In the genomic region with DNA sequence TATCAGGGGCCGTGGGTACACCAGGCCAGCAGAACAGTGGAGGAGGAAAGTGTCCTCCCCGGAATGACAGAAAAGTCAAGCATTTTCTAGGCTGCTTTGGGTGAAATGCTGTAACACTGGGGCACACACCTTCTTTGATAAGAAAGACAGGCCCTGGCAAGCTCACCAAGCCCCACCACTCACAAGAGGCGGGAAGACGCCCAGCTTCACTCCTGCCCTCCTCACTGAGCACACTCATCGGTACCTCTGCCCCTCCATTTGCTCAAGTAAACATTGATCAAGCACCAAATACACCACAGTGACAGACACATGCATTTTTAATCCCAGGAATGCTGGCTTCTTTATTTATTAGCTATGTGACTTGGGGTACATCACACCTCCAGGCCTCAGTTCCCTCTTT, we compare ENCODE assay signal across 20 cellular contexts.
"Had no signal": no experiment of that assay in that cellular context is flagged by ENCODE, and none has a peak within 500 bp of the region (broad histone marks: within the 10 kb centered on the region; RNA-seq: fewer than 3 reads in every experiment).

No MANE protein-coding gene starts in this region.

- FAIRE-seq: pancreas had no signal

- H3K4me3 Mint-ChIP-seq: activated CD4-positive, alpha-beta memory T cell treated with anti-CD3 and anti-CD28 coated beads for 36 hours; activated CD4-positive, alpha-beta T cell treated with anti-CD3 and anti-CD28 coated beads for 36 hours; activated CD8-positive, alpha-beta memory T cell treated with anti-CD3 and anti-CD28 coated beads, Interleukin-2, amount 10 ng/mL, durations not matched to agents 7 days and 5 days; activated T-cell treated with anti-CD3 and anti-CD28 coated beads, Interleukin-2, amount 50 U/mL, for 24 hours; neural progenitor cell had no signal

- DNase-seq: activated CD4-positive, alpha-beta memory T cell treated with anti-CD3 and anti-CD28 coated beads for 36 hours; activated CD4-positive, alpha-beta T cell treated with anti-CD3 and anti-CD28 coated beads for 36 hours; activated CD8-positive, alpha-beta memory T cell treated with anti-CD3 and anti-CD28 coated beads, Interleukin-2, amount 10 ng/mL, durations not matched to agents 7 days and 5 days; activated effector memory CD4-positive, alpha-beta T cell treated with Interleukin-2 at 50 U/mL for 16 hours; activated naive CD4-positive, alpha-beta T cell treated with anti-CD3 and anti-CD28 coated beads, Interleukin-2, amount 50 U/mL, for 16 hours; activated T-cell treated with anti-CD3 and anti-CD28 coated beads, Interleukin-2, amount 50 U/mL, for 24 hours; colonic mucosa; effector CD4-positive, alpha-beta T cell; foreskin keratinocyte; glutamatergic neuron; hypothalamus; pancreas; stimulated activated CD4-positive, alpha-beta T cell treated with anti-CD3 and anti-CD28 coated beads, Interleukin-2, amount 100 ng/mL, for 48 hours; stimulated activated naive CD4-positive, alpha-beta T cell treated with Interleukin-2 at 50 U/mL for 16 hours; substantia nigra; WERI-Rb-1 had no signal

- H3K36me3 ChIP-seq: colonic mucosa, neural progenitor cell had no signal

- H3K27ac ChIP-seq: cardiac muscle cell, colonic mucosa, foreskin keratinocyte, neural progenitor cell, pancreas, vagina had no signal

- H3K27ac Mint-ChIP-seq: activated CD4-positive, alpha-beta T cell treated with anti-CD3 and anti-CD28 coated beads for 36 hours; activated CD8-positive, alpha-beta memory T cell treated with anti-CD3 and anti-CD28 coated beads, Interleukin-2, amount 10 ng/mL, durations not matched to agents 7 days and 5 days; neural progenitor cell had no signal

- H3K4me1 ChIP-seq: foreskin keratinocyte had no signal

- H3K9me3 ChIP-seq: colonic mucosa, pancreas, tibial nerve, vagina had no signal

- H3K27me3 Mint-ChIP-seq: activated CD4-positive, alpha-beta memory T cell treated with anti-CD3 and anti-CD28 coated beads for 36 hours; activated CD4-positive, alpha-beta T cell treated with anti-CD3 and anti-CD28 coated beads for 36 hours; activated CD8-positive, alpha-beta memory T cell treated with anti-CD3 and anti-CD28 coated beads, Interleukin-2, amount 10 ng/mL, durations not matched to agents 7 days and 5 days; activated T-cell treated with anti-CD3 and anti-CD28 coated beads, Interleukin-2, amount 50 U/mL, for 24 hours had no signal

- H3K9me3 Mint-ChIP-seq: activated CD4-positive, alpha-beta memory T cell treated with anti-CD3 and anti-CD28 coated beads for 36 hours; activated T-cell treated with anti-CD3 and anti-CD28 coated beads, Interleukin-2, amount 50 U/mL, for 24 hours; neural progenitor cell had no signal

- H3K27me3 ChIP-seq: cardiac muscle cell, colonic mucosa, foreskin keratinocyte, neural progenitor cell, pancreas, tibial nerve, vagina had no signal

- H3K4me3 ChIP-seq: cardiac muscle cell, colonic mucosa, neural progenitor cell, pancreas, tibial nerve, vagina had no signal

- H2AFZ ChIP-seq: neural progenitor cell had no signal
